1 cellular context compared by ENCODE assay signal in the genomic region with DNA sequence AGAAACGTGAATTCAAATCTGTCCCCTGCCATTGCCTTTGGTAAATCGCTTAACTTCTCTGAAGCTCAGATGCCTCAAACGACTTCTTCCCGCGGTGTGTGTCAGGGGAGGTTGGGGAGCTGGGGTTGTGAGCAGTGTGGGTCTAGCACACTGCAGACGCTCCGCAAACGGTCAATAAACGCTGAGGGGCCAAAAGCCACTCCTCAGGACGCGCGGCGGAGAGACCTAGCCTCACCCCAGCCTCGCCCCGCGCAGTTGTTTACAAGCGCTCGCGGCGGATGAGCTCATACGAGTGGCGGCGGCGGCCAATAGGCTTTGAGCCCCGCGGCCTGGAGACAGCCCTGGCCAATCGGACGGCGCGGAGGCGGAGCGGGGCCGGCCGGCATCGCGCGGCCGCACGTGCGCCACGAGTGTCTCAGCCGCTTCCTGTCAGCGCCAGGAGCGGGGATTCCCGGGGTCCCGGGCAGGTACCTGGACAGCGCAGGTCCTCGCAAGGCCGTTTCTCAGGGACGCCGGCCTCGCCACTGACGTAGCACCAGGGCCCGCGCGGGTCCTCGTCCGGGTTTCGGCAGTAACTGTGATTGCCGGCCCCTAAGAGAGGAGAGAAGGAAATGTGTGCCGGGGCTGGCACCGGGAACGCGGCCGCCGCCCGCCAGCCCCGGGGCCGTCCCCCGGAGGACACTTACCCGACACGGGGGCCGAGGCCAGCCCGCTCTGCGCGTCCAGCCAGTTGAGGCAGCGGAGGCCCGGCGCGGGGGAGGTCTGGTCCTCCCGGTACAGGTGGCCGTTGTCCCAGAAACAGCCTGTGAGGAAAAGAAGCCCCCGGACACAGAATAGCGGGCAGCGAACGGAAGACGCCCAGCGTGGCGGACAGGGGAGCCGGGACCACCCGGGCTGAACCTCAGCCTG.
TF ChIP-seq lines count a peak whose summit lies in the region.

No MANE protein-coding gene starts in this region.

TF ChIP-seq in GM12878, 131 proteins besides CTCF, POLR2A, EP300 and RAD21 (continued from another document and continues in another):
- TF ChIP-seq, protein P1, sequence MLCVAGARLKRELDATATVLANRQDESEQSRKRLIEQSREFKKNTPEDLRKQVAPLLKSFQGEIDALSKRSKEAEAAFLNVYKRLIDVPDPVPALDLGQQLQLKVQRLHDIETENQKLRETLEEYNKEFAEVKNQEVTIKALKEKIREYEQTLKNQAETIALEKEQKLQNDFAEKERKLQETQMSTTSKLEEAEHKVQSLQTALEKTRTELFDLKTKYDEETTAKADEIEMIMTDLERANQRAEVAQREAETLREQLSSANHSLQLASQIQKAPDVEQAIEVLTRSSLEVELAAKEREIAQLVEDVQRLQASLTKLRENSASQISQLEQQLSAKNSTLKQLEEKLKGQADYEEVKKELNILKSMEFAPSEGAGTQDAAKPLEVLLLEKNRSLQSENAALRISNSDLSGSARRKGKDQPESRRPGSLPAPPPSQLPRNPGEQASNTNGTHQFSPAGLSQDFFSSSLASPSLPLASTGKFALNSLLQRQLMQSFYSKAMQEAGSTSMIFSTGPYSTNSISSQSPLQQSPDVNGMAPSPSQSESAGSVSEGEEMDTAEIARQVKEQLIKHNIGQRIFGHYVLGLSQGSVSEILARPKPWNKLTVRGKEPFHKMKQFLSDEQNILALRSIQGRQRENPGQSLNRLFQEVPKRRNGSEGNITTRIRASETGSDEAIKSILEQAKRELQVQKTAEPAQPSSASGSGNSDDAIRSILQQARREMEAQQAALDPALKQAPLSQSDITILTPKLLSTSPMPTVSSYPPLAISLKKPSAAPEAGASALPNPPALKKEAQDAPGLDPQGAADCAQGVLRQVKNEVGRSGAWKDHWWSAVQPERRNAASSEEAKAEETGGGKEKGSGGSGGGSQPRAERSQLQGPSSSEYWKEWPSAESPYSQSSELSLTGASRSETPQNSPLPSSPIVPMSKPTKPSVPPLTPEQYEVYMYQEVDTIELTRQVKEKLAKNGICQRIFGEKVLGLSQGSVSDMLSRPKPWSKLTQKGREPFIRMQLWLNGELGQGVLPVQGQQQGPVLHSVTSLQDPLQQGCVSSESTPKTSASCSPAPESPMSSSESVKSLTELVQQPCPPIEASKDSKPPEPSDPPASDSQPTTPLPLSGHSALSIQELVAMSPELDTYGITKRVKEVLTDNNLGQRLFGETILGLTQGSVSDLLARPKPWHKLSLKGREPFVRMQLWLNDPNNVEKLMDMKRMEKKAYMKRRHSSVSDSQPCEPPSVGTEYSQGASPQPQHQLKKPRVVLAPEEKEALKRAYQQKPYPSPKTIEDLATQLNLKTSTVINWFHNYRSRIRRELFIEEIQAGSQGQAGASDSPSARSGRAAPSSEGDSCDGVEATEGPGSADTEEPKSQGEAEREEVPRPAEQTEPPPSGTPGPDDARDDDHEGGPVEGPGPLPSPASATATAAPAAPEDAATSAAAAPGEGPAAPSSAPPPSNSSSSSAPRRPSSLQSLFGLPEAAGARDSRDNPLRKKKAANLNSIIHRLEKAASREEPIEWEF (IDR thresholded peaks at IDR 0.05; ENCODE audit: insufficient replicate concordance, low read depth, low read length): no peak
- TF ChIP-seq ZNF207 (IDR thresholded peaks at IDR 0.05; ENCODE audit: borderline replicate concordance): no peak
- TF ChIP-seq, protein P2, sequence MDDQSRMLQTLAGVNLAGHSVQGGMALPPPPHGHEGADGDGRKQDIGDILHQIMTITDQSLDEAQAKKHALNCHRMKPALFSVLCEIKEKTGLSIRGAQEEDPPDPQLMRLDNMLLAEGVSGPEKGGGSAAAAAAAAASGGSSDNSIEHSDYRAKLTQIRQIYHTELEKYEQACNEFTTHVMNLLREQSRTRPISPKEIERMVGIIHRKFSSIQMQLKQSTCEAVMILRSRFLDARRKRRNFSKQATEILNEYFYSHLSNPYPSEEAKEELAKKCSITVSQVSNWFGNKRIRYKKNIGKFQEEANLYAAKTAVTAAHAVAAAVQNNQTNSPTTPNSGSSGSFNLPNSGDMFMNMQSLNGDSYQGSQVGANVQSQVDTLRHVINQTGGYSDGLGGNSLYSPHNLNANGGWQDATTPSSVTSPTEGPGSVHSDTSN (IDR thresholded peaks at IDR 0.05; ENCODE audit: insufficient replicate concordance, low read depth, low read length): no peak
- TF ChIP-seq, protein P3, sequence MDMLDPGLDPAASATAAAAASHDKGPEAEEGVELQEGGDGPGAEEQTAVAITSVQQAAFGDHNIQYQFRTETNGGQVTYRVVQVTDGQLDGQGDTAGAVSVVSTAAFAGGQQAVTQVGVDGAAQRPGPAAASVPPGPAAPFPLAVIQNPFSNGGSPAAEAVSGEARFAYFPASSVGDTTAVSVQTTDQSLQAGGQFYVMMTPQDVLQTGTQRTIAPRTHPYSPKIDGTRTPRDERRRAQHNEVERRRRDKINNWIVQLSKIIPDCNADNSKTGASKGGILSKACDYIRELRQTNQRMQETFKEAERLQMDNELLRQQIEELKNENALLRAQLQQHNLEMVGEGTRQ (IDR thresholded peaks at IDR 0.05; ENCODE audit: borderline replicate concordance, low read depth, low read length): no peak; the same call in 1 of the 2 replicates
- TF ChIP-seq CREB1 (IDR thresholded peaks at IDR 0.05; ENCODE audit: low read depth): peak; percentile 60; the same call in 1 of the 2 replicates
- TF ChIP-seq, protein P4, sequence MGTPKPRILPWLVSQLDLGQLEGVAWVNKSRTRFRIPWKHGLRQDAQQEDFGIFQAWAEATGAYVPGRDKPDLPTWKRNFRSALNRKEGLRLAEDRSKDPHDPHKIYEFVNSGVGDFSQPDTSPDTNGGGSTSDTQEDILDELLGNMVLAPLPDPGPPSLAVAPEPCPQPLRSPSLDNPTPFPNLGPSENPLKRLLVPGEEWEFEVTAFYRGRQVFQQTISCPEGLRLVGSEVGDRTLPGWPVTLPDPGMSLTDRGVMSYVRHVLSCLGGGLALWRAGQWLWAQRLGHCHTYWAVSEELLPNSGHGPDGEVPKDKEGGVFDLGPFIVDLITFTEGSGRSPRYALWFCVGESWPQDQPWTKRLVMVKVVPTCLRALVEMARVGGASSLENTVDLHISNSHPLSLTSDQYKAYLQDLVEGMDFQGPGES (IDR thresholded peaks at IDR 0.05): peak; percentile 40; the same call in 1 of the 2 replicates
- no peak for TF ChIP-seq MEF2A (IDR thresholded peaks at IDR 0.05; ENCODE audit: insufficient read depth, low read depth, low read length)
- TF ChIP-seq, protein P5, sequence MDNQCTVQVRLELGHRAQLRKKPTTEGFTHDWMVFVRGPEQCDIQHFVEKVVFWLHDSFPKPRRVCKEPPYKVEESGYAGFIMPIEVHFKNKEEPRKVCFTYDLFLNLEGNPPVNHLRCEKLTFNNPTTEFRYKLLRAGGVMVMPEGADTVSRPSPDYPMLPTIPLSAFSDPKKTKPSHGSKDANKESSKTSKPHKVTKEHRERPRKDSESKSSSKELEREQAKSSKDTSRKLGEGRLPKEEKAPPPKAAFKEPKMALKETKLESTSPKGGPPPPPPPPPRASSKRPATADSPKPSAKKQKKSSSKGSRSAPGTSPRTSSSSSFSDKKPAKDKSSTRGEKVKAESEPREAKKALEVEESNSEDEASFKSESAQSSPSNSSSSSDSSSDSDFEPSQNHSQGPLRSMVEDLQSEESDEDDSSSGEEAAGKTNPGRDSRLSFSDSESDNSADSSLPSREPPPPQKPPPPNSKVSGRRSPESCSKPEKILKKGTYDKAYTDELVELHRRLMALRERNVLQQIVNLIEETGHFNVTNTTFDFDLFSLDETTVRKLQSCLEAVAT (IDR thresholded peaks at IDR 0.05): no peak
- TF ChIP-seq, protein P6, sequence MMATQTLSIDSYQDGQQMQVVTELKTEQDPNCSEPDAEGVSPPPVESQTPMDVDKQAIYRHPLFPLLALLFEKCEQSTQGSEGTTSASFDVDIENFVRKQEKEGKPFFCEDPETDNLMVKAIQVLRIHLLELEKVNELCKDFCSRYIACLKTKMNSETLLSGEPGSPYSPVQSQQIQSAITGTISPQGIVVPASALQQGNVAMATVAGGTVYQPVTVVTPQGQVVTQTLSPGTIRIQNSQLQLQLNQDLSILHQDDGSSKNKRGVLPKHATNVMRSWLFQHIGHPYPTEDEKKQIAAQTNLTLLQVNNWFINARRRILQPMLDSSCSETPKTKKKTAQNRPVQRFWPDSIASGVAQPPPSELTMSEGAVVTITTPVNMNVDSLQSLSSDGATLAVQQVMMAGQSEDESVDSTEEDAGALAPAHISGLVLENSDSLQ (IDR thresholded peaks at IDR 0.05): peak; percentile 43; the same call in 1 of the 2 replicates
- TF ChIP-seq, protein P7, sequence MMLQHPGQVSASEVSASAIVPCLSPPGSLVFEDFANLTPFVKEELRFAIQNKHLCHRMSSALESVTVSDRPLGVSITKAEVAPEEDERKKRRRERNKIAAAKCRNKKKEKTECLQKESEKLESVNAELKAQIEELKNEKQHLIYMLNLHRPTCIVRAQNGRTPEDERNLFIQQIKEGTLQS (IDR thresholded peaks at IDR 0.05; ENCODE audit: borderline replicate concordance, extremely low read depth, low read depth, low read length): no peak
- no peak for TF ChIP-seq CHD1 (IDR thresholded peaks at IDR 0.05; ENCODE audit: low read depth, low read length)
- TF ChIP-seq NR2F1 (conservative IDR thresholded peaks at IDR 0.05): peak; percentile 63
- no peak for TF ChIP-seq ZNF274 (IDR thresholded peaks at IDR 0.05; ENCODE audit: insufficient read depth, insufficient read length)
- peak; percentile 84 for TF ChIP-seq MEF2B (IDR thresholded peaks at IDR 0.05; ENCODE audit: partially characterized antibody, poor library complexity, severe bottlenecking)
- TF ChIP-seq ZBED1 (IDR thresholded peaks at IDR 0.05; ENCODE audit: borderline replicate concordance): no peak
- TF ChIP-seq POLR2AphosphoS2 (IDR thresholded peaks at IDR 0.05; ENCODE audit: low read depth, low read length): 0 out of 2 replicates have a peak, but pooled peaks have one; percentile 21
- TF ChIP-seq SP1 (IDR thresholded peaks at IDR 0.05; ENCODE audit: low read depth, low read length): peak; percentile 58
- peak; percentile 79 for TF ChIP-seq RELA (IDR thresholded peaks at IDR 0.05; ENCODE audit: borderline replicate concordance, partially characterized antibody)
- no peak for TF ChIP-seq JUNB (IDR thresholded peaks at IDR 0.05)
- TF ChIP-seq BHLHE40 (IDR thresholded peaks at IDR 0.05; ENCODE audit: borderline replicate concordance in 1 of 2, low read depth in 2 of 2, low read length in 1 of 2): peak; percentile 100
- peak; percentile 94 for TF ChIP-seq RFX5 (IDR thresholded peaks at IDR 0.05; ENCODE audit: low read depth, low read length)
- TF ChIP-seq ZSCAN29 (IDR thresholded peaks at IDR 0.05): no peak
- no peak for TF ChIP-seq CEBPB (IDR thresholded peaks at IDR 0.05; ENCODE audit: borderline replicate concordance in 1 of 2, low read depth in 2 of 2, low read length in 2 of 2)
- TF ChIP-seq TCF12 (IDR thresholded peaks at IDR 0.05; ENCODE audit: low read depth, low read length): no peak
- TF ChIP-seq, protein P8, sequence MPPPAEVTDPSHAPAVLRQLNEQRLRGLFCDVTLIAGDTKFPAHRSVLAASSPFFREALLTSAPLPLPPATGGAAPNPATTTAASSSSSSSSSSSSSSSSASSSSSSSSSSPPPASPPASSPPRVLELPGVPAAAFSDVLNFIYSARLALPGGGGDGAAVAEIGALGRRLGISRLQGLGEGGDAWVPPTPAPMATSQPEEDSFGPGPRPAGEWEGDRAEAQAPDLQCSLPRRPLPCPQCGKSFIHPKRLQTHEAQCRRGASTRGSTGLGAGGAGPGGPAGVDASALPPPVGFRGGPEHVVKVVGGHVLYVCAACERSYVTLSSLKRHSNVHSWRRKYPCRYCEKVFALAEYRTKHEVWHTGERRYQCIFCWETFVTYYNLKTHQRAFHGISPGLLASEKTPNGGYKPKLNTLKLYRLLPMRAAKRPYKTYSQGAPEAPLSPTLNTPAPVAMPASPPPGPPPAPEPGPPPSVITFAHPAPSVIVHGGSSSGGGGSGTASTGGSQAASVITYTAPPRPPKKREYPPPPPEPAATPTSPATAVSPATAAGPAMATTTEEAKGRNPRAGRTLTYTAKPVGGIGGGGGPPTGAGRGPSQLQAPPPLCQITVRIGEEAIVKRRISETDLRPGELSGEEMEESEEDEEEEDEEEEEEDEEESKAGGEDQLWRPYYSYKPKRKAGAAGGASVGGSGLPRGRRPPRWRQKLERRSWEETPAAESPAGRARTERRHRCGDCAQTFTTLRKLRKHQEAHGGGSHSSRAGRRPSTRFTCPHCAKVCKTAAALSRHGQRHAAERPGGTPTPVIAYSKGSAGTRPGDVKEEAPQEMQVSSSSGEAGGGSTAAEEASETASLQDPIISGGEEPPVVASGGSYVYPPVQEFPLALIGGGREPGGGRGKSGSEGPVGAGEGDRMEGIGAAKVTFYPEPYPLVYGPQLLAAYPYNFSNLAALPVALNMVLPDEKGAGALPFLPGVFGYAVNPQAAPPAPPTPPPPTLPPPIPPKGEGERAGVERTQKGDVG (CRISPR knock-in tag; IDR thresholded peaks at IDR 0.05): no peak
- TF ChIP-seq CBFB (IDR thresholded peaks at IDR 0.05; ENCODE audit: low read depth): no peak
- no peak for TF ChIP-seq ZNF217 (IDR thresholded peaks at IDR 0.05)
- TF ChIP-seq BRCA1 (IDR thresholded peaks at IDR 0.05; ENCODE audit: low read depth, low read length): no peak
- 0 out of 2 replicates have a peak, but pooled peaks have one; percentile 58 for TF ChIP-seq NBN (IDR thresholded peaks at IDR 0.05)
- TF ChIP-seq FOXK2 (IDR thresholded peaks at IDR 0.05): peak; percentile 91
- TF ChIP-seq SUPT20H (IDR thresholded peaks at IDR 0.05; ENCODE audit: borderline replicate concordance, control insufficient read depth, low read depth, low read length): no peak
- TF ChIP-seq, protein P9, sequence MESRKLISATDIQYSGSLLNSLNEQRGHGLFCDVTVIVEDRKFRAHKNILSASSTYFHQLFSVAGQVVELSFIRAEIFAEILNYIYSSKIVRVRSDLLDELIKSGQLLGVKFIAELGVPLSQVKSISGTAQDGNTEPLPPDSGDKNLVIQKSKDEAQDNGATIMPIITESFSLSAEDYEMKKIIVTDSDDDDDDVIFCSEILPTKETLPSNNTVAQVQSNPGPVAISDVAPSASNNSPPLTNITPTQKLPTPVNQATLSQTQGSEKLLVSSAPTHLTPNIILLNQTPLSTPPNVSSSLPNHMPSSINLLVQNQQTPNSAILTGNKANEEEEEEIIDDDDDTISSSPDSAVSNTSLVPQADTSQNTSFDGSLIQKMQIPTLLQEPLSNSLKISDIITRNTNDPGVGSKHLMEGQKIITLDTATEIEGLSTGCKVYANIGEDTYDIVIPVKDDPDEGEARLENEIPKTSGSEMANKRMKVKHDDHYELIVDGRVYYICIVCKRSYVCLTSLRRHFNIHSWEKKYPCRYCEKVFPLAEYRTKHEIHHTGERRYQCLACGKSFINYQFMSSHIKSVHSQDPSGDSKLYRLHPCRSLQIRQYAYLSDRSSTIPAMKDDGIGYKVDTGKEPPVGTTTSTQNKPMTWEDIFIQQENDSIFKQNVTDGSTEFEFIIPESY (IDR thresholded peaks at IDR 0.05): no peak
- TF ChIP-seq, protein P10, sequence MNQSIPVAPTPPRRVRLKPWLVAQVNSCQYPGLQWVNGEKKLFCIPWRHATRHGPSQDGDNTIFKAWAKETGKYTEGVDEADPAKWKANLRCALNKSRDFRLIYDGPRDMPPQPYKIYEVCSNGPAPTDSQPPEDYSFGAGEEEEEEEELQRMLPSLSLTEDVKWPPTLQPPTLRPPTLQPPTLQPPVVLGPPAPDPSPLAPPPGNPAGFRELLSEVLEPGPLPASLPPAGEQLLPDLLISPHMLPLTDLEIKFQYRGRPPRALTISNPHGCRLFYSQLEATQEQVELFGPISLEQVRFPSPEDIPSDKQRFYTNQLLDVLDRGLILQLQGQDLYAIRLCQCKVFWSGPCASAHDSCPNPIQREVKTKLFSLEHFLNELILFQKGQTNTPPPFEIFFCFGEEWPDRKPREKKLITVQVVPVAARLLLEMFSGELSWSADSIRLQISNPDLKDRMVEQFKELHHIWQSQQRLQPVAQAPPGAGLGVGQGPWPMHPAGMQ (IDR thresholded peaks at IDR 0.05; ENCODE audit: borderline replicate concordance): no peak
- no peak for TF ChIP-seq IRF4 (IDR thresholded peaks at IDR 0.05; ENCODE audit: low read depth, low read length)
- TF ChIP-seq ATF7 (IDR thresholded peaks at IDR 0.05; ENCODE audit: low read depth): peak; percentile 89
- TF ChIP-seq GABPA (IDR thresholded peaks at IDR 0.05; ENCODE audit: low read depth): no peak
